In the genomic region with DNA sequence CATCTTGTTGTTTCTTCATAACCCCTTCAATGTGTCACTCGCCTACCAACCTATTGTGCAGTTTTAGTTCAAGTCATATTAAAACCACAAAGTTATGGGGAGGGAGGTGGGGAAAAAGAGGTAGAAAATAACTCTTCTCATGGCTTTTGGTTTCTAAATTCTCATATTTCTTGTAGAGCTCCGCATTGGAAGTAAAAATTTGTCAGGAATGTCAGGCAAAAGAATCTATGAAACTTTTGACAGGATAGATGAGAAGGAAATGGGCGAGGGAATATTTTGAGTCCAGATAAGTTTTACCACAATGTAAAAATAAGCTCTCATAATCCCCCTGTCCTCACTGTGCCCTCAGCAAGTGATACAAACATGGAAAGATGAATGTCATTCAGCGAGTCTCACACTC, we compare ENCODE assay signal across 24 cellular contexts.
"Had no signal": no experiment of that assay in that cellular context is flagged by ENCODE, and none has a peak within 500 bp of the region (broad histone marks: within the 10 kb centered on the region; RNA-seq: fewer than 3 reads in every experiment).

No MANE protein-coding gene starts in this region.

- H3K4me3 Mint-ChIP-seq: mesothelial cell of epicardium; natural killer cell; stimulated activated memory B cell treated with anti-CD40 and anti-IgM and Interleukin-4, amounts not matched to agents 10 μg/mL and 1 μg/mL and 100 μg/mL, for 72 hours; stimulated activated naive CD8-positive, alpha-beta T cell treated with anti-CD3 and anti-CD28 coated beads, Interleukin-15, amount 100 ng/mL, for 72 hours; type B pancreatic cell had no signal

- DNase-seq: heart right ventricle; islet precursor cell; left ventricle myocardium inferior; mesendoderm; mucosa of descending colon; naive B cell; natural killer cell; pancreas; posterior cingulate gyrus; retina; right cardiac atrium; small intestine; stimulated activated CD4-positive, alpha-beta T cell treated with anti-CD3 and anti-CD28 coated beads, Interleukin-1b, Interleukin-23, amount 100 ng/mL, for 48 hours; stimulated activated CD4-positive, alpha-beta T cell treated with anti-CD3 and anti-CD28 coated beads, Interleukin-2, amount 100 ng/mL, for 48 hours; stimulated activated CD4-positive, alpha-beta T cell treated with anti-CD3 and anti-CD28 coated beads, Interleukin-4, amount 100 ng/mL, for 4 hours; stimulated activated CD8-positive, alpha-beta memory T cell treated with anti-CD3 and anti-CD28 coated beads, Interleukin-4, amount 100 ng/mL, for 48 hours; stimulated activated naive CD4-positive, alpha-beta T cell treated with Interleukin-2 at 50 U/mL for 16 hours; stimulated activated naive CD8-positive, alpha-beta T cell treated with anti-CD3 and anti-CD28 coated beads, Interleukin-15, amount 100 ng/mL, for 72 hours; substantia nigra; uterus had no signal

- H3K4me1 Mint-ChIP-seq: natural killer cell had no signal

- ATAC-seq: heart right ventricle; mucosa of descending colon; pancreas; sciatic nerve; stimulated activated memory B cell treated with anti-CD40 and anti-IgM and Interleukin-4, amounts not matched to agents 10 μg/mL and 1 μg/mL and 100 μg/mL, for 72 hours; stimulated activated naive CD8-positive, alpha-beta T cell treated with anti-CD3 and anti-CD28 coated beads, Interleukin-15, amount 100 ng/mL, for 72 hours had no signal

- H3K9me3 Mint-ChIP-seq: natural killer cell; stimulated activated memory B cell treated with anti-CD40 and anti-IgM and Interleukin-4, amounts not matched to agents 10 μg/mL and 1 μg/mL and 100 μg/mL, for 72 hours; type B pancreatic cell had no signal

- H3K27ac Mint-ChIP-seq: mesothelial cell of epicardium; natural killer cell; stimulated activated memory B cell treated with anti-CD40 and anti-IgM and Interleukin-4, amounts not matched to agents 10 μg/mL and 1 μg/mL and 100 μg/mL, for 72 hours; stimulated activated naive CD8-positive, alpha-beta T cell treated with anti-CD3 and anti-CD28 coated beads, Interleukin-15, amount 100 ng/mL, for 72 hours; type B pancreatic cell had no signal

- H3K36me3 Mint-ChIP-seq: mesothelial cell of epicardium, type B pancreatic cell had no signal

- H3K27me3 Mint-ChIP-seq: naive B cell; stimulated activated memory B cell treated with anti-CD40 and anti-IgM and Interleukin-4, amounts not matched to agents 10 μg/mL and 1 μg/mL and 100 μg/mL, for 72 hours; stimulated activated naive CD8-positive, alpha-beta T cell treated with anti-CD3 and anti-CD28 coated beads, Interleukin-15, amount 100 ng/mL, for 72 hours; type B pancreatic cell had no signal
